9 cellular contexts compared by ENCODE assay signal in genomic region chr3:177928156-177928555, GRCh38.
DNase-seq lines count a peak whose midpoint lies in the region; ATAC-seq and TF ChIP-seq lines count a peak whose summit lies in the region.
"Had no signal": no experiment of that assay in that cellular context is flagged by ENCODE, and none has a peak within 500 bp of the region (broad histone marks: within the 10 kb centered on the region; RNA-seq: fewer than 3 reads in every experiment).

No MANE protein-coding gene starts in this region.

- peaks cover 26% of the 10 kb centered on the region for H3K4me1 Mint-ChIP-seq in MCF 10A (ENCODE audit: insufficient read depth, unreplicated experiment)
- no peaks in the 10 kb centered on the region for H3K4me1 Mint-ChIP-seq in CD8-positive, alpha-beta T cell (ENCODE audit: low read depth)

- ATAC-seq in HG03095 (IDR thresholded peaks at IDR 0.05; ENCODE audit: unreplicated experiment) (peak; percentile 73), upper lobe of right lung (peak; percentile 64)
- ATAC-seq in CD8-positive, alpha-beta T cell = no peak

- no peaks in the 10 kb centered on the region for H3K27me3 Mint-ChIP-seq in MCF 10A (ENCODE audit: insufficient read depth, unreplicated experiment)
- no peaks in the 10 kb centered on the region for H3K27me3 Mint-ChIP-seq in CD8-positive, alpha-beta T cell (ENCODE audit: low read depth)

- no peaks in the 10 kb centered on the region for H3K9me3 ChIP-seq in breast epithelium
- H3K9me3 ChIP-seq in upper lobe of right lung = no peaks in the 10 kb centered on the region
- H3K9me3 ChIP-seq in CD8-positive, alpha-beta T cell (ENCODE audit: low read length) = no peaks in the 10 kb centered on the region
- no peaks in the 10 kb centered on the region for H3K9me3 ChIP-seq in HAP-1

- H3K4me3 ChIP-seq in breast epithelium (no peak overlapping the region), upper lobe of right lung (no peak overlapping the region), HAP-1 (no peak overlapping the region)
- no peak overlapping the region for H3K4me3 ChIP-seq in CD8-positive, alpha-beta T cell (ENCODE audit: low read depth, low read length)
- H3K4me3 ChIP-seq: lung had no signal

- H3K36me3 Mint-ChIP-seq in MCF 10A (ENCODE audit: insufficient read depth, unreplicated experiment) = no peaks in the 10 kb centered on the region
- H3K36me3 Mint-ChIP-seq in CD8-positive, alpha-beta T cell = no peaks in the 10 kb centered on the region

- no peaks in the 10 kb centered on the region for H3K27me3 ChIP-seq in breast epithelium
- no peaks in the 10 kb centered on the region for H3K27me3 ChIP-seq in upper lobe of right lung
- no peaks in the 10 kb centered on the region for H3K27me3 ChIP-seq in CD8-positive, alpha-beta T cell (ENCODE audit: insufficient read depth, low read length)
- no peaks in the 10 kb centered on the region for H3K27me3 ChIP-seq in HAP-1 (ENCODE audit: low read depth)

- DNase-seq in MCF 10A (ENCODE audit: unreplicated experiment) (peak; percentile 73), breast epithelium (ENCODE audit: low spot score in 2 of 2) (no peak), astrocyte of the hippocampus (ENCODE audit: low read depth, low spot score) (peak; percentile 57), upper lobe of right lung (no peak), HAP-1 (ENCODE audit: low spot score in 2 of 2) (no peak), activated gamma-delta T cell (lab: John Stamatoyannopoulos, UW) (no peak)
- DNase-seq in CD8-positive, alpha-beta T cell = no peak

- H3K36me3 ChIP-seq in breast epithelium (no peaks in the 10 kb centered on the region), upper lobe of right lung (no peaks in the 10 kb centered on the region), HAP-1 (replicated peaks) (no peaks in the 10 kb centered on the region)
- no peaks in the 10 kb centered on the region for H3K36me3 ChIP-seq in CD8-positive, alpha-beta T cell (ENCODE audit: insufficient read depth, low read length)

- H3K27ac Mint-ChIP-seq in MCF 10A (ENCODE audit: low read depth, unreplicated experiment) = peak overlapping the region; percentile 95
- H3K27ac Mint-ChIP-seq in CD8-positive, alpha-beta T cell = no peak overlapping the region

- POLR2A ChIA-PET in MCF 10A (lab: Yijun Ruan, JAX) = interaction anchor here (0.5 to 0.7 kb wide), 3 partner anchors 27 to 224 kb away, joined by 3 to 4 read pairs (median 4); no protein-coding TSS in a partner anchor
- POLR2A ChIA-PET in CD8-positive, alpha-beta T cell (lab: Charles Lee) = interaction anchor here (1.0 kb wide), 1 partner anchor 21 kb away, joined by 3 read pairs; no protein-coding TSS in a partner anchor

- no peak for TF ChIP-seq POLR2A in breast epithelium (IDR thresholded peaks at IDR 0.05)

- BruUV-seq in MCF 10A (replicated peaks; lab: Mats Ljungman, UMichigan) = no TSS peak

- in situ Hi-C loops in HAP-1 (cut with MboI; ENCODE audit: low sequenced_read_pairs) = no loop called here

- no peaks in the 10 kb centered on the region for H3K4me1 ChIP-seq in breast epithelium
- no peaks in the 10 kb centered on the region for H3K4me1 ChIP-seq in upper lobe of right lung
- H3K4me1 ChIP-seq in CD8-positive, alpha-beta T cell (ENCODE audit: insufficient read depth, low read length) = no peaks in the 10 kb centered on the region
- 0 out of 2 replicates have a peak, but pooled peaks cover 5% of the 10 kb centered on the region for H3K4me1 ChIP-seq in HAP-1

- CTCF ChIA-PET in MCF 10A (lab: Yijun Ruan, JAX) = interaction anchor here (0.7 kb wide), 1 partner anchor 346 kb away, joined by 3 read pairs; no protein-coding TSS in a partner anchor
- CTCF ChIA-PET in CD8-positive, alpha-beta T cell (lab: Charles Lee) = no interaction called here

- TF ChIP-seq CTCF in MCF 10A (IDR thresholded peaks at IDR 0.05; ENCODE audit: unreplicated experiment) = no peak
- TF ChIP-seq CTCF in breast epithelium (IDR thresholded peaks at IDR 0.05) = no peak
- no peak for TF ChIP-seq CTCF in upper lobe of right lung (IDR thresholded peaks at IDR 0.05)
- no peak for TF ChIP-seq CTCF in CD8-positive, alpha-beta T cell (IDR thresholded peaks at IDR 0.05)

- peaks cover 8% of the 10 kb centered on the region for H3K9me3 Mint-ChIP-seq in MCF 10A (ENCODE audit: unreplicated experiment)
- no peaks in the 10 kb centered on the region for H3K9me3 Mint-ChIP-seq in CD8-positive, alpha-beta T cell

- intact Hi-C loops in MCF 10A (cut with micrococcal nuclease) = loop anchor here (1.0 kb wide), 1 partner anchor 568 kb away; no protein-coding TSS in a partner anchor
- intact Hi-C loops in breast epithelium (cut with DNase I; ENCODE audit: low total_unique reads) = no loop called here
- intact Hi-C loops in upper lobe of right lung (cut with DNase I) = no loop called here
- intact Hi-C loops in CD8-positive, alpha-beta T cell (cut with DNase I, micrococcal nuclease) = loop anchor here in 1 of 2 experiments (5.0 kb wide), 1 partner anchor 1189 kb away; no protein-coding TSS in a partner anchor

- H3K27ac ChIP-seq in breast epithelium (no peak overlapping the region), upper lobe of right lung (no peak overlapping the region)
- H3K27ac ChIP-seq in CD8-positive, alpha-beta T cell (ENCODE audit: low read depth, low read length) = no peak overlapping the region

- no peak overlapping the region for H3K4me3 Mint-ChIP-seq in MCF 10A (ENCODE audit: unreplicated experiment)
- H3K4me3 Mint-ChIP-seq in CD8-positive, alpha-beta T cell = no peak overlapping the region

Comparison
In these comparisons a context has a peak if more than half of its experiments do, and no peak if none do; other contexts are left out.
1. DNase-seq: peak in MCF 10A (single experiment) and astrocyte of the hippocampus (single experiment); none in breast epithelium (0 of 2), upper lobe of right lung (single experiment), CD8-positive, alpha-beta T cell (0 of 7), HAP-1 (0 of 2) and activated gamma-delta T cell (single experiment).